ENCODE assay signal across 1 cellular context in the genomic region with DNA sequence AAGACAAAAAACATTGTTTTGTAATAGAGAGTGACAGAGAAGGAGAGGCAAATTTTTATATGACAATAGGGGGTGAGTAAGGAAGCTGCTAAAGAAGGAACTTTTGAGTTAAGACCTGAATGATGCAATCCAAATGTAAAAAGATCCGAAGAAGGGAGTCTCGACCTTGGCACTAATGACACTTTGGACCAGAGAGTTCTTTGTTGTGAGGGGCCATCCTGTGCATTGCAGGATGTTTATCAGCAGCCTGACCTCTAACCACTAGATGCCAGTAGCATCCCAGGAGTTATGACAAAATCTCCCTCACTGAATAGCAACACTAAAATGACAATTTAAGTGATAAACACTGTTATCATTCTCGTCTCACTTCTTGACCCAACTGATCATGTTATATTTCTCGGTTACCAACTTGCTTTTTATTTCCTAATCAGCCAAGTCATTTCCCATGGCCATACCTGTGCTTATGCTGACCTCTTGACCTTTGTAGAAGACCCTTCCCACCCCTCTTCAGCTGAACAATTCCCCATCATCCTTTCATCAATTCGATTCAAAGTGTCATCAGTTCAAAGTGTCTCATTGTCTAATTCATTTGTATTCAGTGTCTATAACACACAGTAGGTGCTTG.
TF ChIP-seq lines count a peak whose summit lies in the region.

No MANE protein-coding gene starts in this region.

TF ChIP-seq in H1, 55 proteins besides CTCF, POLR2A, EP300 and RAD21 (continued from another document):
- TF ChIP-seq CEBPB (IDR thresholded peaks at IDR 0.05; ENCODE audit: low read depth, low read length), result 0 out of 2 replicates have a peak, but pooled peaks have one; percentile 33
